28 cellular contexts compared by ENCODE assay signal in genomic region chr10:29005988-29006387, GRCh38.
"Had no signal": no experiment of that assay in that cellular context is flagged by ENCODE, and none has a peak within 500 bp of the region (broad histone marks: within the 10 kb centered on the region; RNA-seq: fewer than 3 reads in every experiment).

No MANE protein-coding gene starts in this region.

- H3K9me3 Mint-ChIP-seq: dendritic cell treated with granulocyte-macrophage colony-stimulating factor and Interleukin-4, amounts not matched to agents 40 ng/mL and 50 ng/mL, for 4 days had no signal

- H3K36me3 ChIP-seq: colonic mucosa, esophagus muscularis mucosa, esophagus squamous epithelium, gastrocnemius medialis, gastroesophageal sphincter, heart left ventricle, heart right ventricle had no signal

- H2AFZ ChIP-seq: hepatocyte had no signal

- H3K27ac Mint-ChIP-seq: dendritic cell treated with granulocyte-macrophage colony-stimulating factor and Interleukin-4, amounts not matched to agents 40 ng/mL and 50 ng/mL, for 4 days; effector memory CD8-positive, alpha-beta T cell; endodermal cell had no signal

- H3K4me3 Mint-ChIP-seq: dendritic cell treated with granulocyte-macrophage colony-stimulating factor and Interleukin-4, amounts not matched to agents 40 ng/mL and 50 ng/mL, for 4 days; effector memory CD8-positive, alpha-beta T cell; endodermal cell had no signal

- H3K4me1 ChIP-seq: colonic mucosa, esophagus muscularis mucosa, esophagus squamous epithelium, foreskin keratinocyte, gastrocnemius medialis, gastroesophageal sphincter, heart left ventricle, heart right ventricle had no signal

- FAIRE-seq: endometrium, endothelial cell of umbilical vein, frontal cortex had no signal

- H3K27ac ChIP-seq: colonic mucosa, coronary artery, dorsolateral prefrontal cortex, epithelial cell of prostate, esophagus muscularis mucosa, esophagus squamous epithelium, foreskin keratinocyte, gastrocnemius medialis, gastroesophageal sphincter, heart left ventricle, heart right ventricle, hepatocyte had no signal

- H3K4me2 ChIP-seq: hepatocyte had no signal

- H3K4me3 ChIP-seq: colonic mucosa, coronary artery, dorsolateral prefrontal cortex, esophagus muscularis mucosa, esophagus squamous epithelium, gastrocnemius medialis, gastroesophageal sphincter, heart left ventricle, heart right ventricle, hepatocyte had no signal

- H3K9me3 ChIP-seq: colonic mucosa, esophagus muscularis mucosa, esophagus squamous epithelium, gastrocnemius medialis, gastroesophageal sphincter had no signal

- ATAC-seq: effector memory CD8-positive, alpha-beta T cell; esophagus mucosa; foreskin keratinocyte; gastrocnemius medialis; gastroesophageal sphincter; heart left ventricle; heart right ventricle had no signal

- H3K79me2 ChIP-seq: hepatocyte had no signal

- DNase-seq: colonic mucosa; cortex of kidney; dermis blood vessel endothelial cell; dorsolateral prefrontal cortex; effector CD4-positive, alpha-beta T cell; effector CD8-positive, alpha-beta T cell; effector memory CD4-positive, alpha-beta T cell; effector memory CD8-positive, alpha-beta T cell; endodermal cell; esophagus squamous epithelium; foreskin fibroblast; foreskin keratinocyte; foreskin melanocyte; gastrocnemius medialis; glutamatergic neuron; head of caudate nucleus; heart left ventricle; heart right ventricle had no signal

- H3K27me3 ChIP-seq: colonic mucosa, esophagus muscularis mucosa, foreskin keratinocyte, gastrocnemius medialis, gastroesophageal sphincter, heart left ventricle, heart right ventricle, hepatocyte had no signal
